In the genomic region with DNA sequence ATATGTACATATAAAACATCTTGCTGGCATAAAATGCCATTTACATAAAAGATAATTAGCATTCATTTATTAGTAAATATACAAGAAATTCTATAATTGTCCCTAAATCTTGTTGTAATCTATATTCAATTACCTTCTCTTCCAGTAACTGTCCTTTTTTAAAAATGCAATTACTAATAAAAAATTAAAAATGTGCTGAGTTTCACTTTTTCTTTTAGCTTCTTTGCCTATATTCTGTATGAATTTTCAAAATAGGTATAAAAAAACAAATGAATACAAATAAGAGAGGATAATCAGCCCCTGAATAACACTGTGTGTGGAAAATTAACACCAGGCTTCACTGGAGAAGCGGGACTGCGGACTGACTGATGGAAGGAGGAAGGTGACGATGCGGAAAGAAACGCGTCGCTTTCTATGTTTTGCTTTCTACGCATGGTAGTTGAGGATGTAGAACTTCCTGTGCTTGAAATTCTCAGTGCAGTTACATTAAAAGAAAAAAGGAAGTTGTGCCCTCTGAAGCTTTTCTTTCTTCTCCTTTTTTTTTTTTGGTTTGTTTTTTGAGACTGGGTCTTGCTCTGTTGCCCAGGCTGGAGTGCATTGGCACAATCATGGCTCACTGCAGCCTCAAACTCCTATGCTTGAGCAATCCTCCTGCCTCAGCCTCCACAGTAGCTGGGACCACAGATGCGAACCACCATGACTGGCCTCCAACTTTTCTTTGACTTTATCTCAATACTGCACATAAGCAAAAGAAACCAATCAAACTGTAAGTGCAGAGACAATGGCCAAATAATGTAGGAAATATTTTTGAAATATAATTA, we compare ENCODE assay signal across 7 cellular contexts. TPM values are rescaled to one million over a fixed set of nuclear protein-coding genes. Genes with fewer than 3 reads are reported as not detected.
DNase-seq lines count a peak whose midpoint lies in the region; ATAC-seq and TF ChIP-seq lines count a peak whose summit lies in the region.

No MANE protein-coding gene starts in this region.

- TF ChIP-seq POLR2A in erythroblast (IDR thresholded peaks at IDR 0.05; ENCODE audit: low read length) = no peak

- ATAC-seq in GM19324 (IDR thresholded peaks at IDR 0.05; ENCODE audit: low FRiP score, unreplicated experiment) (peak; percentile 82), HG03159 (IDR thresholded peaks at IDR 0.05; ENCODE audit: unreplicated experiment) (peak; percentile 88)

- DNase-seq in activated CD4-positive, alpha-beta T cell treated with anti-CD3 and anti-CD28 coated beads, Interleukin-2, amount 50 U/mL, for 1 hour = peak; percentile 17
- DNase-seq in stimulated activated CD4-positive, alpha-beta T cell treated with anti-CD3 and anti-CD28 coated beads, Interleukin-15, amount 100 ng/mL, for 24 hours = peak; percentile 37
- DNase-seq in erythroblast (lab: John Stamatoyannopoulos, UW) = no peak
- no peak for DNase-seq in mucosa of gallbladder (ENCODE audit: low spot score)
- no peak for DNase-seq in middle frontal gyrus (ENCODE audit: extremely low spot score, low spot score)

RNA-seq across cellular contexts. Expression of gene ZMYND11, which starts 7.4 kb away (rescaled TPM):
- 82.5 TPM for total RNA-seq in mucosa of gallbladder

Comparison
In these comparisons a context has a peak if more than half of its experiments do, and no peak if none do; other contexts are left out.
1. DNase-seq: peak in activated CD4-positive, alpha-beta T cell treated with anti-CD3 and anti-CD28 coated beads, Interleukin-2, amount 50 U/mL, for 1 hour (single experiment) and stimulated activated CD4-positive, alpha-beta T cell treated with anti-CD3 and anti-CD28 coated beads, Interleukin-15, amount 100 ng/mL, for 24 hours (single experiment); none in erythroblast (0 of 2), mucosa of gallbladder (single experiment) and middle frontal gyrus (single experiment).